In the genomic region with DNA sequence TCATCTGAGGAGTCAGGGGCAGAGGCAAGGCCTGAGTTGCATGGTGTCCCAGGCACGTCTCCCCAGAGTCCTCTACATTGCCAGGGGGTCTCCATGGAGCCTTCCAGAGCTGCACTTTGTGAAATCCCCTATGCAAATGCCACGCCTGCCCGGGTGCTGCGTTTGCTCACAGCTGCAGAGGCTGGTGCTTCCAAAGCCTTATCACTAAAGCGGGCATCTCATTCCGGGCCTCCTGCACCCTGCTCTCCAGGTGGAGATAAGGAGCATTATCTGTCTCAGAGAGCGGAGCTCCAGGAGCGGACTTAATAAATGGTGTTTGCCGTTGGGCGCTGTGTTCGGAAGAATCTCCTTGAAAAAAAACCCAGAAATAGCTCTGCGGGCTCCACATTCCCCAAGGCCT, we compare ENCODE assay signal across 23 cellular contexts. TPM values are rescaled to one million over a fixed set of nuclear protein-coding genes. Genes with fewer than 3 reads are reported as not detected.
"Had no signal": no experiment of that assay in that cellular context is flagged by ENCODE, and none has a peak within 500 bp of the region (broad histone marks: within the 10 kb centered on the region; RNA-seq: fewer than 3 reads in every experiment).

No MANE protein-coding gene starts in this region.

- H3K27me3 ChIP-seq: colonic mucosa, gastrocnemius medialis had no signal

- DNase-seq: colonic mucosa; cortex of kidney; effector CD8-positive, alpha-beta T cell; effector memory CD8-positive, alpha-beta T cell; endodermal cell; erythroblast; esophagus squamous epithelium; foreskin fibroblast; foreskin melanocyte; gastrocnemius medialis; glutamatergic neuron; head of caudate nucleus; heart right ventricle; hippocampal formation; left cardiac atrium; left lung; left ventricle myocardium superior; lower lobe of right lung; mesenchymal stem cell; mucosa of descending colon; naive B cell had no signal

- H3K4me1 ChIP-seq: colonic mucosa, esophagus squamous epithelium, gastrocnemius medialis, heart right ventricle, left lung, lower lobe of right lung had no signal

- H3K9me3 ChIP-seq: colonic mucosa, esophagus squamous epithelium, gastrocnemius medialis, lower lobe of right lung, mucosa of descending colon had no signal

- H3K4me3 ChIP-seq: colonic mucosa, esophagus squamous epithelium, gastrocnemius medialis, heart right ventricle, left lung, lower lobe of right lung, mucosa of descending colon had no signal

- H3K27ac ChIP-seq: colonic mucosa, epithelial cell of prostate, esophagus squamous epithelium, gastrocnemius medialis, heart right ventricle, left lung, lower lobe of right lung had no signal

- H3K36me3 ChIP-seq: colonic mucosa, esophagus squamous epithelium, gastrocnemius medialis, heart right ventricle, left lung, lower lobe of right lung had no signal

RNA-seq across cellular contexts. Expression of a gene that starts 25.9 kb away (rescaled TPM):
- polyA plus RNA-seq: heart right ventricle, keratinocyte had no signal
